Comparison of ENCODE assay signal across 17 cellular contexts in the genomic region with DNA sequence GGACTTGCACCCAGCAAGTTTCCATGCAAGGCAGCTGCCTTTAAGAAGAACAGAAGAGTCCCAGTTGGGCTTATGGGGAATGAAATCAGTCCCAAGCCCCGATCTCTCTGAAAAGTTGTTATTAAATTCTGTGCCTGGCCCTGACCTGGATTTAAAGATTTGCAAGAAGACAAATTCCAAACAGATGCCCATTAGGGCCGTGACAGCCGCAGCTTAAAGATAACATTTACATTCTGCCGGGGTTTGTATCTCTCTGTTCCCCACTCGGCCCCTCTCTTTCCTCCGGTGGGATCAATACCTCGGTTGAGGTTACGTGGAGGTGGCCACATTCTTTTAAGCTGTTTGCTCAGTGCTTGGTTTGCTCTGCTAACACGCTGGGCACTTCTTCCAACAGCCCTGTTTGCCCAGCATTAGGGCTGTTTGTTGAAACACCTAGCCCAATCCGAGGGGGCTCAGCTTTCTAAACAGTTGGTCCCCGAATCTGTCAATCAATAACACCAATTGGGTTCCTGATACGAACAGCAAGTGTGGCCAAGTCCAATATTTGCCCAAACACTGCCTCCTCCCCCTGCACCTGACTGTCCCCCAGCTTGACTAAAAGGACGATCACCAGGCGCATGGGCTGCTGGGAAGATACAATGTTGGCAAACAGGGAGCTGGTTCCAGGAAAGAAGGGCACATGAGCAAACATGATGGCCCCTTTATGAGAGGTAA.
DNase-seq lines count a peak whose midpoint lies in the region; ATAC-seq and TF ChIP-seq lines count a peak whose summit lies in the region.
"Had no signal": no experiment of that assay in that cellular context is flagged by ENCODE, and none has a peak within 500 bp of the region (broad histone marks: within the 10 kb centered on the region; RNA-seq: fewer than 3 reads in every experiment).

No MANE protein-coding gene starts in this region.

- no peak overlapping the region for H3K4me3 ChIP-seq in colonic mucosa
- no peak overlapping the region for H3K4me3 ChIP-seq in prostate gland
- H3K4me3 ChIP-seq in HAP-1, result no peak overlapping the region
- no peak overlapping the region for H3K4me3 ChIP-seq in left ventricle myocardium inferior

- H3K27ac ChIP-seq in colonic mucosa (no peak overlapping the region), prostate gland (peak overlapping the region; percentile 45 to 74), left ventricle myocardium inferior (replicated peaks) (no peak overlapping the region)
- H3K27ac ChIP-seq: HL-60 had no signal

- H3K36me3 ChIP-seq in colonic mucosa (no peaks in the 10 kb centered on the region), prostate gland (no peaks in the 10 kb centered on the region), HAP-1 (replicated peaks) (no peaks in the 10 kb centered on the region), left ventricle myocardium inferior (no peaks in the 10 kb centered on the region)

- H3K9me3 ChIP-seq in colonic mucosa (no peaks in the 10 kb centered on the region), prostate gland (no peaks in the 10 kb centered on the region), HAP-1 (no peaks in the 10 kb centered on the region), left ventricle myocardium inferior (replicated peaks) (no peaks in the 10 kb centered on the region)

- 45% methylated on average over 14 of the region's 14 CpGs for WGBS in prostate gland

- intact Hi-C loops in colonic mucosa (cut with DNase I), result no loop called here
- intact Hi-C loops in prostate gland (cut with DNase I), result no loop called here
- intact Hi-C loops in left ventricle myocardium inferior (cut with micrococcal nuclease), result no loop called here

- peak; percentile 97 for DNase-seq in NCI-H1092 (lab: John Stamatoyannopoulos, UW)
- DNase-seq in NCI-H2196 treated with DMSO at 0.1 percent for 48 hours (lab: John Stamatoyannopoulos, UW; ENCODE audit: unreplicated experiment), result peak; percentile 37
- DNase-seq in colonic mucosa, result peak; percentile 84
- peak; percentile 78 for DNase-seq in prostate gland (ENCODE audit: low spot score)
- DNase-seq in HAP-1 (ENCODE audit: low spot score in 2 of 2), result no peak
- DNase-seq in left ventricle myocardium inferior, result no peak
- DNase-seq in stimulated activated CD4-positive, alpha-beta T cell treated with anti-CD3 and anti-CD28 coated beads, Interleukin-4, amount 100 ng/mL, for 4 hours, result no peak
- DNase-seq: central memory CD4-positive, alpha-beta T cell; DMS79; effector memory CD4-positive, alpha-beta T cell; KBM-7; midbrain; NK-92 treated with Interleukin-12 subunit alpha and Interleukin-12 subunit beta, amount 100 ng/mL, for 24 hours; occipital lobe; stimulated activated CD4-positive, alpha-beta T cell treated with anti-CD3 and anti-CD28 coated beads, Interleukin-4, amount 100 ng/mL, for 24 hours had no signal

- peaks cover 4% of the 10 kb centered on the region for H3K4me1 ChIP-seq in colonic mucosa
- H3K4me1 ChIP-seq in prostate gland (replicated peaks), result peaks cover 11% of the 10 kb centered on the region
- peaks cover 15% of the 10 kb centered on the region for H3K4me1 ChIP-seq in HAP-1
- H3K4me1 ChIP-seq in left ventricle myocardium inferior, result no peaks in the 10 kb centered on the region

- no peak for TF ChIP-seq POLR2A in prostate gland (IDR thresholded peaks at IDR 0.05)

- ATAC-seq in GM18519 (IDR thresholded peaks at IDR 0.05; ENCODE audit: low FRiP score, unreplicated experiment), result no peak

- no peak for TF ChIP-seq CTCF in colonic mucosa (IDR thresholded peaks at IDR 0.05)
- no peak for TF ChIP-seq CTCF in prostate gland (IDR thresholded peaks at IDR 0.05)
- no peak for TF ChIP-seq CTCF in left ventricle myocardium inferior (IDR thresholded peaks at IDR 0.05; ENCODE audit: borderline replicate concordance)

- H3K9ac ChIP-seq in colonic mucosa (ENCODE audit: low read depth in 2 of 2, low read length in 2 of 2), result peak overlapping the region in 1 of 2 donors; percentile 70

- in situ Hi-C loops in HAP-1 (cut with MboI; ENCODE audit: low sequenced_read_pairs), result no loop called here

- no peaks in the 10 kb centered on the region for H3K27me3 ChIP-seq in colonic mucosa
- no peaks in the 10 kb centered on the region for H3K27me3 ChIP-seq in prostate gland (replicated peaks; ENCODE audit: insufficient read depth)
- H3K27me3 ChIP-seq in HAP-1 (ENCODE audit: low read depth), result no peaks in the 10 kb centered on the region
- peaks cover 55% of the 10 kb centered on the region for H3K27me3 ChIP-seq in left ventricle myocardium inferior (ENCODE audit: low read depth)

Comparison
In these comparisons a context has a peak if more than half of its experiments do, and no peak if none do; other contexts are left out.
1. DNase-seq: peak in NCI-H1092 (single experiment), NCI-H2196 treated with DMSO at 0.1 percent for 48 hours (single experiment), colonic mucosa (single experiment) and prostate gland (single experiment); none in HAP-1 (0 of 2), left ventricle myocardium inferior (single experiment) and stimulated activated CD4-positive, alpha-beta T cell treated with anti-CD3 and anti-CD28 coated beads, Interleukin-4, amount 100 ng/mL, for 4 hours (0 of 2).
2. H3K27ac ChIP-seq: peak in prostate gland (2 of 2); none in colonic mucosa (single experiment) and left ventricle myocardium inferior (single experiment).